Comparison of ENCODE assay signal across 1 cellular context in genomic region chr2:43518718-43519117, GRCh38.
TF ChIP-seq lines count a peak whose summit lies in the region.

No MANE protein-coding gene starts in this region.

TF ChIP-seq in GM23338, 12 proteins besides CTCF, POLR2A, EP300 and RAD21 (continued from another document):
- TF ChIP-seq ZNF462 (CRISPR knock-in tag; IDR thresholded peaks at IDR 0.05) (no peak), EZH2phosphoT487 (IDR thresholded peaks at IDR 0.05; ENCODE audit: unreplicated experiment) (no peak), NANOG (IDR thresholded peaks at IDR 0.05; ENCODE audit: borderline replicate concordance) (no peak), POLR2AphosphoS5 (IDR thresholded peaks at IDR 0.05; ENCODE audit: low read depth) (no peak)
TF ChIP-seq in GM23338: peak in this region for 0.
